In genomic region chr9:88828492-88828974, GRCh38 we compare ENCODE assay signal across 1 cellular context.
TF ChIP-seq lines count a peak whose summit lies in the region.

No MANE protein-coding gene starts in this region.

TF ChIP-seq in SK-N-SH treated with all-trans-retinoic acid at 6 μM for 48 hours, 23 proteins besides CTCF, POLR2A, EP300 and RAD21 (continued from another document):
- TF ChIP-seq CREB5 (CRISPR knock-in tag; IDR thresholded peaks at IDR 0.05; ENCODE audit: low read depth): no peak
- TF ChIP-seq SNAI2 (CRISPR knock-in tag; IDR thresholded peaks at IDR 0.05): no peak
